In genomic region chr10:79028456-79029010, GRCh38 we compare ENCODE assay signal across 11 cellular contexts. TPM values are rescaled to one million over a fixed set of nuclear protein-coding genes. Genes with fewer than 3 reads are reported as not detected.
A peak's percentile ranks its signal among the peaks of the same experiment; 100 is the strongest.
DNase-seq lines count a peak whose midpoint lies in the region; TF ChIP-seq lines count a peak whose summit lies in the region.
"Had no signal": no experiment of that assay in that cellular context is flagged by ENCODE, and none has a peak within 500 bp of the region (broad histone marks: within the 10 kb centered on the region; RNA-seq: fewer than 3 reads in every experiment).

No MANE protein-coding gene starts in this region.

- H3K27ac Mint-ChIP-seq in CD14-positive monocyte, result no peak overlapping the region
- H3K27ac Mint-ChIP-seq in CD8-positive, alpha-beta memory T cell, result peak overlapping the region in 6 of 8 donors; percentile 46 to 92 (median 87)

- H3K27me3 Mint-ChIP-seq in CD14-positive monocyte (ENCODE audit: low read depth in 3 of 3), result peaks cover 8 to 16% (median 13%) of the 10 kb centered on the region in 3 donors
- H3K27me3 Mint-ChIP-seq in CD8-positive, alpha-beta memory T cell, result no peaks in the 10 kb centered on the region

- CTCF ChIA-PET in CD8-positive, alpha-beta memory T cell (lab: Charles Lee), result interaction anchor here (0.7 to 1.5 kb wide), 5 partner anchors 19 to 163 kb away, joined by 3 to 4 read pairs (median 3); no protein-coding TSS in a partner anchor

- H3K36me3 Mint-ChIP-seq in CD14-positive monocyte, result no peaks in the 10 kb centered on the region
- H3K36me3 Mint-ChIP-seq in CD8-positive, alpha-beta memory T cell, result no peaks in the 10 kb centered on the region

- WGBS in sigmoid colon, 2 donors, result 88 to 91% methylated on average over 5 of the region's 5 CpGs

- H3K4me1 ChIP-seq in CD8-positive, alpha-beta memory T cell (ENCODE audit: insufficient read depth, low read length), result peaks cover 43% of the 10 kb centered on the region
- H3K4me1 ChIP-seq in sigmoid colon (peaks cover 0 to 19% (median 14%) of the 10 kb centered on the region in 4 donors), uterus (no peaks in the 10 kb centered on the region)

- no peaks in the 10 kb centered on the region for H3K9me3 ChIP-seq in CD8-positive, alpha-beta memory T cell (ENCODE audit: low read length)
- H3K9me3 ChIP-seq in sigmoid colon (no peaks in the 10 kb centered on the region), uterus (no peaks in the 10 kb centered on the region)
- H3K9me3 ChIP-seq: BLaER1 treated with 17β-estradiol and CSF1 and Interleukin-3, amounts not matched to agents 10 nM and 100 nM had no signal

- no peak overlapping the region for H3K4me3 ChIP-seq in CD8-positive, alpha-beta memory T cell (ENCODE audit: low read length)
- H3K4me3 ChIP-seq in sigmoid colon, result no peak overlapping the region
- no peak overlapping the region for H3K4me3 ChIP-seq in uterus
- H3K4me3 ChIP-seq: BLaER1 treated with 17β-estradiol and CSF1 and Interleukin-3, amounts not matched to agents 10 nM and 100 nM had no signal

- DNase-seq in CD14-positive monocyte (ENCODE audit: low spot score) (peak; percentile 15), mesenteric fat pad (ENCODE audit: low spot score) (peak; percentile 67), sigmoid colon (peak; percentile 40), uterus (no peak), kidney glomerular epithelial cell (lab: John Stamatoyannopoulos, UW) (no peak)
- peak in 1 of 5 donors; percentile 44 for DNase-seq in CD8-positive, alpha-beta memory T cell
- DNase-seq in activated CD4-positive, alpha-beta T cell treated with anti-CD3 and anti-CD28 coated beads for 48 hours, result no peak
- DNase-seq: IMR-90, NCI-H2227 treated with DMSO at 0.1 percent for 48 hours, RPMI8226 had no signal

- peaks cover 5% of the 10 kb centered on the region for H3K4me1 Mint-ChIP-seq in CD14-positive monocyte
- peaks cover 33 to 62% (median 53%) of the 10 kb centered on the region in 3 donors for H3K4me1 Mint-ChIP-seq in CD8-positive, alpha-beta memory T cell

- no peak for TF ChIP-seq POLR2A in sigmoid colon (IDR thresholded peaks at IDR 0.05)
- TF ChIP-seq POLR2A in uterus (IDR thresholded peaks at IDR 0.05), result no peak

- TF ChIP-seq CTCF in CD14-positive monocyte (IDR thresholded peaks at IDR 0.05) (no peak), sigmoid colon (IDR thresholded peaks at IDR 0.05) (no peak), uterus (IDR thresholded peaks at IDR 0.05) (no peak)

- no peak overlapping the region for H3K27ac ChIP-seq in CD8-positive, alpha-beta memory T cell (ENCODE audit: low read depth, low read length)
- H3K27ac ChIP-seq in sigmoid colon (no peak overlapping the region), uterus (no peak overlapping the region)
- H3K27ac ChIP-seq: BLaER1 treated with 17β-estradiol and CSF1 and Interleukin-3, amounts not matched to agents 10 nM and 100 nM had no signal

- no peaks in the 10 kb centered on the region for H3K27me3 ChIP-seq in CD8-positive, alpha-beta memory T cell (ENCODE audit: insufficient read depth, low read length, poor library complexity, severe bottlenecking)
- H3K27me3 ChIP-seq in sigmoid colon (no peaks in the 10 kb centered on the region), uterus (no peaks in the 10 kb centered on the region)
- H3K27me3 ChIP-seq: BLaER1 treated with 17β-estradiol and CSF1 and Interleukin-3, amounts not matched to agents 10 nM and 100 nM had no signal

- POLR2A ChIA-PET in CD8-positive, alpha-beta memory T cell (lab: Charles Lee), result interaction anchor here (1.1 to 1.3 kb wide), 3 partner anchors 30 to 55 kb away, joined by 3 to 7 read pairs (median 4); no protein-coding TSS in a partner anchor

- no peaks in the 10 kb centered on the region for H3K36me3 ChIP-seq in CD8-positive, alpha-beta memory T cell (ENCODE audit: insufficient read depth, low read length)
- H3K36me3 ChIP-seq in sigmoid colon, result no peaks in the 10 kb centered on the region
- no peaks in the 10 kb centered on the region for H3K36me3 ChIP-seq in uterus
- H3K36me3 ChIP-seq: BLaER1 treated with 17β-estradiol and CSF1 and Interleukin-3, amounts not matched to agents 10 nM and 100 nM had no signal

- no peak for TF ChIP-seq EP300 in sigmoid colon (IDR thresholded peaks at IDR 0.05)

- intact Hi-C loops in CD14-positive monocyte (cut with micrococcal nuclease), result no loop called here
- intact Hi-C loops in sigmoid colon (cut with DNase I), result no loop called here
- intact Hi-C loops in uterus (cut with DNase I; ENCODE audit: low total_unique reads), result no loop called here

- H3K4me3 Mint-ChIP-seq in CD14-positive monocyte, result no peak overlapping the region
- H3K4me3 Mint-ChIP-seq in CD8-positive, alpha-beta memory T cell, result peak overlapping the region in 1 of 7 donors; percentile 6

- H3K9me3 Mint-ChIP-seq in CD14-positive monocyte, result no peaks in the 10 kb centered on the region
- no peaks in the 10 kb centered on the region for H3K9me3 Mint-ChIP-seq in CD8-positive, alpha-beta memory T cell

RNA-seq across cellular contexts. Expression of gene ZMIZ1, which starts 40.2 kb away (rescaled TPM):
- polyA plus RNA-seq in CD14-positive monocyte (1 to 10 TPM; 3.3 to 8.9 TPM), sigmoid colon (10 to 100 TPM; 17.4 to 31.5 (median 25.4) TPM)
- 10 to 100 TPM; 34.7 to 36.3 TPM for total RNA-seq in CD8-positive, alpha-beta memory T cell
- polyA plus RNA-seq in CD8-positive, alpha-beta memory T cell, result 8.0 TPM
- total RNA-seq in mesenteric fat pad (81.1 TPM), sigmoid colon (10 to 100 TPM; 26.5 to 49.3 (median 37.5) TPM), uterus (100 to 1,000 TPM in 1 of 4 donors, 10 to 100 TPM in 3; 18.7 to 188 (median 36.7) TPM)

Comparison
In these comparisons a context has a peak if more than half of its experiments do, and no peak if none do; other contexts are left out.
1. DNase-seq: peak in CD14-positive monocyte (single experiment), mesenteric fat pad (single experiment) and sigmoid colon (single experiment); none in uterus (0 of 2), kidney glomerular epithelial cell (single experiment) and activated CD4-positive, alpha-beta T cell treated with anti-CD3 and anti-CD28 coated beads for 48 hours (single experiment).
2. H3K27ac Mint-ChIP-seq: peak in CD8-positive, alpha-beta memory T cell (6 of 8); none in CD14-positive monocyte (0 of 7).